8 cellular contexts compared by ENCODE assay signal in the genomic region with DNA sequence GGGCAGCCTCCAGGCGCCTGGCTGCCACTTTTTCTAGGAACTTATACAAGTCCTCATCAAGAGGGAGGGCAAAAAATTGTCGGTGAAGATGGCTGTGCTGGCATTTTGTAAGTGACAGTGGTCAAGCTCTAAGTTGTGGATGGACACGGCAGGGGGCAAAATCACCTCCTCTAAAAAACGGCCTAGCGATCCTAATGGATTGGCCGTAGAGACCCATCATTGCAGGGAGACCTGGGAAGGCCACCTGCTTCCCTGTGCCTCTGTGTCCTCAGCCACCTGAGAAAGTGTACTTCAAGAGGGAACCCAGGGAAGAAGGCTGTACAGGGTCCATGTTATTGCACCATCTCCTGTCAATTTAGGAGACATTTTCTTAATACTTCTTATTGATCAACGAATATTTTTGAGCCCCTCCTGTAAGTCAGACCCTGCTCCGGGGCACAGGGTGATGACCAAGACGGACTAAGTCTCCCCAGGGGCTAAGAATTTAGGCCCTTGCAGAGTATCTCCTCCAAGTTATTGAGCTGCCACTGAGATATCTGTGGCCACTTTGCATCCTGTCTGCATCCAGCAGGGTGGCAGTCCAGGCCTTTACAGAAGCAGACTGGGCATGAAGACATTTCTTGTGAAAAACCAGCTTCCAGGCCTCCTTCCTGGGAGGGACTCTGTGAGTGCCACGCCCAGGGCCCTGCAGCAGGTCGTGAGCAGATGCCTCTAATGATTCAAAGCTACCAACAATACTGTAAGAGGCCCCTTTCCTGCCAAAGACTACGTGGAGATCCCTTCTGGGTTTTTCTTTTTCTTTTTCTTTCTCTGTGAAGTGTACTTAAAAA. TPM values are rescaled to one million over a fixed set of nuclear protein-coding genes. Genes with fewer than 3 reads are reported as not detected.
A peak's percentile ranks its signal among the peaks of the same experiment; 100 is the strongest.
DNase-seq lines count a peak whose midpoint lies in the region; ATAC-seq, FAIRE-seq and TF ChIP-seq lines count a peak whose summit lies in the region.

No MANE protein-coding gene starts in this region.

- H3K4me1 ChIP-seq in kidney (ENCODE audit: control insufficient read depth in 1 of 2, insufficient read depth in 1 of 2, low read depth in 1 of 2, low read length in 2 of 2), result peaks cover 40 to 41% of the 10 kb centered on the region in 2 donors

- TF ChIP-seq CTCF in kidney (IDR thresholded peaks at IDR 0.05; ENCODE audit: borderline replicate concordance, extremely low read depth, insufficient read depth), result no peak

- peak; percentile 86 for DNase-seq in NCI-H2029 treated with DMSO at 0.1 percent for 48 hours (lab: John Stamatoyannopoulos, UW)
- peak; percentile 21 for DNase-seq in activated T-helper 9 cell treated with anti-CD3 and anti-CD28 coated beads, Interleukin-2, amount 50 U/mL, for 16 hours (ENCODE audit: low read depth)
- DNase-seq in kidney, result no peak
- peak; percentile 24 to 67 for DNase-seq in stimulated activated naive CD8-positive, alpha-beta T cell treated with anti-CD3 and anti-CD28 coated beads, Interleukin-15, amount 100 ng/mL, for 72 hours
- DNase-seq in NCI-H2081 treated with DMSO at 0.1 percent for 48 hours (lab: John Stamatoyannopoulos, UW), result no peak

- H3K36me3 ChIP-seq in kidney (ENCODE audit: control insufficient read depth in 1 of 2, insufficient read depth in 2 of 2, low read length in 2 of 2), result no peaks in the 10 kb centered on the region

- H3K27ac ChIP-seq in kidney (ENCODE audit: low read depth in 2 of 2, low read length in 2 of 2), result peak overlapping the region; percentile 71 to 79

- peaks cover 41% of the 10 kb centered on the region for H3K4me1 Mint-ChIP-seq in stimulated activated naive CD8-positive, alpha-beta T cell treated with anti-CD3 and anti-CD28 coated beads, Interleukin-15, amount 100 ng/mL, for 72 hours

- ATAC-seq in GM18868 (IDR thresholded peaks at IDR 0.05; ENCODE audit: unreplicated experiment), result peak; percentile 46
- peak; percentile 87 for ATAC-seq in stimulated activated naive CD8-positive, alpha-beta T cell treated with anti-CD3 and anti-CD28 coated beads, Interleukin-15, amount 100 ng/mL, for 72 hours
- no peak for ATAC-seq in GM21717 (IDR thresholded peaks at IDR 0.05; ENCODE audit: unreplicated experiment)
- ATAC-seq in HG03175 (IDR thresholded peaks at IDR 0.05; ENCODE audit: unreplicated experiment), result no peak

- H3K27me3 Mint-ChIP-seq in stimulated activated naive CD8-positive, alpha-beta T cell treated with anti-CD3 and anti-CD28 coated beads, Interleukin-15, amount 100 ng/mL, for 72 hours, result no peaks in the 10 kb centered on the region

- peak overlapping the region; percentile 64 to 78 for H3K4me3 Mint-ChIP-seq in stimulated activated naive CD8-positive, alpha-beta T cell treated with anti-CD3 and anti-CD28 coated beads, Interleukin-15, amount 100 ng/mL, for 72 hours

- no peaks in the 10 kb centered on the region for H3K9me3 Mint-ChIP-seq in stimulated activated naive CD8-positive, alpha-beta T cell treated with anti-CD3 and anti-CD28 coated beads, Interleukin-15, amount 100 ng/mL, for 72 hours

- H3K4me3 ChIP-seq in kidney (ENCODE audit: low read length in 2 of 2), result no peak overlapping the region

- intact Hi-C loops in kidney (cut with DNase I), result no loop called here

- no peak for FAIRE-seq in kidney (lab: Jason Lieb, UNC)

- H3K9me3 ChIP-seq in kidney (ENCODE audit: control insufficient read depth in 1 of 2, low read length in 2 of 2), result no peaks in the 10 kb centered on the region

- H3K9ac ChIP-seq in kidney (ENCODE audit: low read length in 2 of 2), result peak overlapping the region in 1 of 2 donors; percentile 7

- H3K27ac Mint-ChIP-seq in stimulated activated naive CD8-positive, alpha-beta T cell treated with anti-CD3 and anti-CD28 coated beads, Interleukin-15, amount 100 ng/mL, for 72 hours, result peak overlapping the region; percentile 86 to 97

RNA-seq across cellular contexts. Expression of a gene that starts 40.5 kb away (rescaled TPM):
- total RNA-seq in kidney, result 127 TPM
- 174 TPM for polyA plus RNA-seq in kidney (ENCODE audit: insufficient read depth, low read depth, low replicate concordance)

Comparison
In these comparisons a context has a peak if more than half of its experiments do, and no peak if none do; other contexts are left out.
1. ATAC-seq: peak in GM18868 (single experiment) and stimulated activated naive CD8-positive, alpha-beta T cell treated with anti-CD3 and anti-CD28 coated beads, Interleukin-15, amount 100 ng/mL, for 72 hours (single experiment); none in GM21717 (single experiment) and HG03175 (single experiment).
2. DNase-seq: peak in NCI-H2029 treated with DMSO at 0.1 percent for 48 hours (single experiment), activated T-helper 9 cell treated with anti-CD3 and anti-CD28 coated beads, Interleukin-2, amount 50 U/mL, for 16 hours (single experiment) and stimulated activated naive CD8-positive, alpha-beta T cell treated with anti-CD3 and anti-CD28 coated beads, Interleukin-15, amount 100 ng/mL, for 72 hours (2 of 2); none in kidney (single experiment) and NCI-H2081 treated with DMSO at 0.1 percent for 48 hours (single experiment).